ENCODE assay signal across 14 cellular contexts in genomic region chr3:150461399-150461798, GRCh38. TPM values are rescaled to one million over a fixed set of nuclear protein-coding genes. Genes with fewer than 3 reads are reported as not detected.
A peak's percentile ranks its signal among the peaks of the same experiment; 100 is the strongest.
DNase-seq lines count a peak whose midpoint lies in the region; ATAC-seq, FAIRE-seq and TF ChIP-seq lines count a peak whose summit lies in the region.
"Had no signal": no experiment of that assay in that cellular context is flagged by ENCODE, and none has a peak within 500 bp of the region (broad histone marks: within the 10 kb centered on the region; RNA-seq: fewer than 3 reads in every experiment).

No MANE protein-coding gene starts in this region.

- intact Hi-C loops in HepG2 (cut with micrococcal nuclease; ENCODE audit: unreplicated experiment), result no loop called here

- H4K20me1 ChIP-seq in SK-N-SH (ENCODE audit: insufficient read depth), result no peaks in the 10 kb centered on the region
- no peaks in the 10 kb centered on the region for H4K20me1 ChIP-seq in HepG2 (ENCODE audit: insufficient read depth, low read length)
- no peaks in the 10 kb centered on the region for H4K20me1 ChIP-seq in neural progenitor cell (ENCODE audit: low read depth)
- H4K20me1 ChIP-seq: BLaER1 had no signal

- H3K27me3 Mint-ChIP-seq in neural progenitor cell (ENCODE audit: insufficient read depth, low read depth), result no peaks in the 10 kb centered on the region
- H3K27me3 Mint-ChIP-seq: CD4-positive, CD25-positive, alpha-beta regulatory T cell; IgD-negative memory B cell had no signal

- H3K4me2 ChIP-seq in SK-N-SH, result no peak overlapping the region
- no peak overlapping the region for H3K4me2 ChIP-seq in HepG2 (ENCODE audit: low read depth, low read length)
- no peak overlapping the region for H3K4me2 ChIP-seq in neural progenitor cell
- H3K4me2 ChIP-seq: BLaER1 had no signal

- H3K9ac ChIP-seq in SK-N-SH, result no peak overlapping the region
- no peak overlapping the region for H3K9ac ChIP-seq in HepG2 (ENCODE audit: insufficient read depth, low read depth, low read length)
- no peak overlapping the region for H3K9ac ChIP-seq in neural progenitor cell
- H3K9ac ChIP-seq: BLaER1 had no signal

- no peaks in the 10 kb centered on the region for H3K4me1 Mint-ChIP-seq in neural progenitor cell

- POLR2A ChIA-PET in SK-N-SH (lab: Yijun Ruan, JAX) (no interaction called here), HepG2 (lab: Yijun Ruan, JAX) (no interaction called here)

- H3K36me3 Mint-ChIP-seq in neural progenitor cell, result peaks cover 20% of the 10 kb centered on the region

- H3K9me3 Mint-ChIP-seq in neural progenitor cell, result no peaks in the 10 kb centered on the region
- H3K9me3 Mint-ChIP-seq: CD4-positive, CD25-positive, alpha-beta regulatory T cell; H9; IgD-negative memory B cell had no signal

- CTCF ChIA-PET in SK-N-SH (lab: Yijun Ruan, JAX) (interaction anchor here (0.9 kb wide), 1 partner anchor 8 kb away, joined by 3 read pairs; no protein-coding TSS in a partner anchor), HepG2 (lab: Yijun Ruan, JAX; ENCODE audit: low intra/inter-chr PET ratio, low total read pairs) (no interaction called here)

- no peak for FAIRE-seq in HepG2 (lab: Jason Lieb, UNC)

- TF ChIP-seq CTCF in SK-N-SH (IDR thresholded peaks at IDR 0.05) (no peak), HepG2 (CRISPR knock-in tag; IDR thresholded peaks at IDR 0.05) (no peak), neural progenitor cell (IDR thresholded peaks at IDR 0.05) (no peak), GM20000 (IDR thresholded peaks at IDR 0.05; ENCODE audit: extremely low read depth, missing control alignments) (no peak)

- H3K27ac Mint-ChIP-seq in neural progenitor cell, result peak overlapping the region; percentile 15
- H3K27ac Mint-ChIP-seq: CD4-positive, CD25-positive, alpha-beta regulatory T cell had no signal

- BruUV-seq in HepG2 (replicated peaks; lab: Mats Ljungman, UMichigan), result TSS peak; percentile 19

- DNase-seq in SK-N-SH (no peak), HepG2 (ENCODE audit: low spot score) (no peak), neural progenitor cell (ENCODE audit: low spot score) (no peak), GM20000 (ENCODE audit: low spot score) (no peak), cerebellum (ENCODE audit: low spot score) (no peak)
- DNase-seq: CD4-positive, CD25-positive, alpha-beta regulatory T cell; DMS 273 treated with DMSO at 0.1 percent for 48 hours; GOT3; H9 had no signal

- H3K27me3 ChIP-seq in SK-N-SH (ENCODE audit: insufficient read depth), result no peaks in the 10 kb centered on the region
- no peaks in the 10 kb centered on the region for H3K27me3 ChIP-seq in HepG2 (ENCODE audit: control insufficient read depth in 1 of 2, insufficient read depth in 2 of 2, low read length in 2 of 2)
- H3K27me3 ChIP-seq in neural progenitor cell, result no peaks in the 10 kb centered on the region
- H3K27me3 ChIP-seq: BLaER1 had no signal

- in situ Hi-C loops in HepG2 (cut with HindIII; ENCODE audit: extremely low pct_ligation_motif_present, low pct_unique_long_range_greater_than_20kb), result no loop called here

- H3K4me3 Mint-ChIP-seq in neural progenitor cell, result no peak overlapping the region
- H3K4me3 Mint-ChIP-seq: CD4-positive, CD25-positive, alpha-beta regulatory T cell; H9; IgD-negative memory B cell had no signal

- H2AFZ ChIP-seq in SK-N-SH (ENCODE audit: low read depth) (no peak overlapping the region), HepG2 (ENCODE audit: low read length) (no peak overlapping the region), neural progenitor cell (replicated peaks) (no peak overlapping the region)

- no peaks in the 10 kb centered on the region for H3K4me1 ChIP-seq in SK-N-SH (ENCODE audit: control insufficient read depth in 1 of 2, insufficient read depth in 2 of 2, low read depth in 1 of 2, low read length in 1 of 2)
- no peaks in the 10 kb centered on the region for H3K4me1 ChIP-seq in HepG2 (ENCODE audit: insufficient read depth, low read length)
- H3K4me1 ChIP-seq in neural progenitor cell, result no peaks in the 10 kb centered on the region
- H3K4me1 ChIP-seq: BLaER1 had no signal

- H3K36me3 ChIP-seq in SK-N-SH (replicated peaks in 1 of 2; ENCODE audit: control insufficient read depth in 1 of 2, insufficient read depth in 2 of 2, low read length in 1 of 2) (peaks cover 31 to 53% of the 10 kb centered on the region in 2 experiments), HepG2 (replicated peaks in 1 of 2; ENCODE audit: control insufficient read depth in 1 of 2, insufficient read depth in 2 of 2, low read length in 2 of 2) (peaks cover 4 to 30% of the 10 kb centered on the region in 2 experiments), neural progenitor cell (peaks cover 5% of the 10 kb centered on the region)

- H3K4me3 ChIP-seq in SK-N-SH (ENCODE audit: low read depth in 2 of 2, low read length in 1 of 2) (no peak overlapping the region), HepG2 (replicated peaks in 1 of 3; ENCODE audit: insufficient read depth in 1 of 3, low read depth in 2 of 3, low read length in 3 of 3) (no peak overlapping the region), neural progenitor cell (no peak overlapping the region)
- H3K4me3 ChIP-seq: BLaER1 had no signal

- H3K9me3 ChIP-seq in SK-N-SH (no peaks in the 10 kb centered on the region), HepG2 (ENCODE audit: low read length) (no peaks in the 10 kb centered on the region), neural progenitor cell (ENCODE audit: low read depth) (no peaks in the 10 kb centered on the region)
- H3K9me3 ChIP-seq: BLaER1 had no signal

- H3F3A ChIP-seq in SK-N-SH (replicated peaks; ENCODE audit: insufficient read depth) (peaks cover 15% of the 10 kb centered on the region), neural progenitor cell (ENCODE audit: low read depth) (peaks cover 4% of the 10 kb centered on the region)

- no peak overlapping the region for H3K27ac ChIP-seq in SK-N-SH (ENCODE audit: low read depth in 2 of 2, low read length in 1 of 2)
- H3K27ac ChIP-seq in HepG2 (ENCODE audit: extremely low read length, insufficient read depth, low read length), result no peak overlapping the region
- H3K27ac ChIP-seq in neural progenitor cell, result no peak overlapping the region
- H3K27ac ChIP-seq: 22Rv1, BLaER1 had no signal

- no peak for TF ChIP-seq EP300 in SK-N-SH (IDR thresholded peaks at IDR 0.05; ENCODE audit: borderline replicate concordance in 1 of 2, low read depth in 1 of 2, low read length in 1 of 2)
- TF ChIP-seq EP300 in HepG2 (IDR thresholded peaks at IDR 0.05; ENCODE audit: low read depth in 2 of 2, low read length in 2 of 2), result no peak
- no peak for TF ChIP-seq EP300 in HepG2 (CRISPR knock-in tag; IDR thresholded peaks at IDR 0.05; ENCODE audit: borderline replicate concordance)

- H3K9me2 ChIP-seq in SK-N-SH, result no peaks in the 10 kb centered on the region

- TF ChIP-seq RAD21 in SK-N-SH (IDR thresholded peaks at IDR 0.05; ENCODE audit: low read length), result no peak
- TF ChIP-seq RAD21 in HepG2 (CRISPR knock-in tag; IDR thresholded peaks at IDR 0.05), result no peak

- peaks cover 20% of the 10 kb centered on the region for H3K79me2 ChIP-seq in SK-N-SH (ENCODE audit: insufficient read depth)
- no peaks in the 10 kb centered on the region for H3K79me2 ChIP-seq in HepG2 (ENCODE audit: insufficient read depth, low read length)
- H3K79me2 ChIP-seq in neural progenitor cell (ENCODE audit: low read depth), result no peaks in the 10 kb centered on the region

- TF ChIP-seq POLR2A in HepG2 (IDR thresholded peaks at IDR 0.05; ENCODE audit: insufficient read depth in 1 of 2, low read depth in 2 of 2, low read length in 2 of 2), result no peak

- 87% methylated on average over 4 of the region's 4 CpGs for WGBS in SK-N-SH (ENCODE audit: low lambda C conversion rate)
- 88% methylated on average over 4 of the region's 4 CpGs for WGBS in HepG2 (ENCODE audit: low lambda C conversion rate)

- ATAC-seq in SK-N-SH treated with all-trans-retinoic acid at 6 μM for 48 hours, result no peak
- ATAC-seq in HepG2, result no peak
- ATAC-seq in GM18858 (IDR thresholded peaks at IDR 0.05; ENCODE audit: unreplicated experiment), result no peak

TF ChIP-seq in SK-N-SH, 30 proteins besides CTCF, POLR2A, EP300 and RAD21 (continues in another document):
- no peak for TF ChIP-seq CHD2 (IDR thresholded peaks at IDR 0.05; ENCODE audit: low read length, partially characterized antibody)
- TF ChIP-seq NRF1 (IDR thresholded peaks at IDR 0.05; ENCODE audit: low read depth, low read length), result no peak
- no peak for TF ChIP-seq RFX5 (IDR thresholded peaks at IDR 0.05; ENCODE audit: low read length)

TF ChIP-seq in HepG2, 621 proteins besides CTCF, POLR2A, EP300 and RAD21 (continues in another document):
- no peak for TF ChIP-seq SRSF1 (optimal IDR thresholded peaks at IDR 0.05; ENCODE audit: low read depth, low read length)
- no peak for TF ChIP-seq PTBP1 (IDR thresholded peaks at IDR 0.05; ENCODE audit: low read depth, low read length, poor library complexity, severe bottlenecking)
- TF ChIP-seq FOXO1 (CRISPR knock-in tag; IDR thresholded peaks at IDR 0.05), result no peak
- no peak for TF ChIP-seq KLF16 (CRISPR knock-in tag; IDR thresholded peaks at IDR 0.05)

RNA-seq across cellular contexts. Expression of gene TSC22D2, which starts 53.3 kb away (rescaled TPM):
- 4.4 and 4.8 TPM in 2 replicates for polyA plus RNA-seq in SK-N-SH (2012; rRNA removed)
- polyA plus RNA-seq in SK-N-SH (2012; cell fraction: cytosol; rRNA removed), result 7.3 and 7.9 TPM in 2 replicates
- polyA plus RNA-seq in SK-N-SH (2012; cell fraction: nucleus; rRNA removed), result 4.3 and 13.1 TPM in 2 replicates
- total RNA-seq in HepG2 (2016; rRNA removed; fragmentation: Illumina TruSeq; extraction: Trizol), result 8.2 and 11.5 TPM in 2 replicates
- total RNA-seq in HepG2 (2016; cell fraction: cytosol; rRNA removed; fragmentation: Illumina TruSeq; extraction: Trizol; ENCODE audit: low read depth), result 0.79 and 0.81 TPM in 2 replicates
- total RNA-seq in HepG2 (2016; cell fraction: insoluble cytoplasmic fraction; rRNA removed; fragmentation: Illumina TruSeq; extraction: Trizol), result 7.1 and 9.7 TPM in 2 replicates
- total RNA-seq in HepG2 (2016; cell fraction: membrane; rRNA removed; fragmentation: Illumina TruSeq; extraction: Trizol), result 3.6 TPM in 2 replicates
- 16.7 and 18.7 TPM in 2 replicates for total RNA-seq in HepG2 (2016; cell fraction: nucleus; rRNA removed; fragmentation: Illumina TruSeq; extraction: Trizol)
- polyA plus RNA-seq in HepG2 (2011; rRNA removed), result 4.6 and 5.5 TPM in 2 replicates
- polyA plus RNA-seq in HepG2 (2011; cell fraction: cytosol; rRNA removed), result 1.6 and 2.1 TPM in 2 replicates
- 4.8 and 5.0 TPM in 2 replicates for polyA plus RNA-seq in HepG2 (2011; cell fraction: nucleus; rRNA removed)
- 9.0 and 10.8 TPM in 2 replicates for polyA plus RNA-seq in HepG2 (2012)
- polyA plus RNA-seq in HepG2 (2016; cell fraction: cytosol; fragmentation: Illumina TruSeq; extraction: Trizol; ENCODE audit: low read depth), result 0.38 and 0.61 TPM in 2 replicates
- polyA plus RNA-seq in HepG2 (2016; cell fraction: insoluble cytoplasmic fraction; fragmentation: Illumina TruSeq; extraction: Trizol; ENCODE audit: low read depth), result 11.1 and 16.7 TPM in 2 replicates
- 2.5 and 3.1 TPM in 2 replicates for polyA plus RNA-seq in HepG2 (2016; cell fraction: membrane; fragmentation: Illumina TruSeq; extraction: Trizol; ENCODE audit: low read depth)
- polyA plus RNA-seq in HepG2 (2016; cell fraction: nucleus; fragmentation: Illumina TruSeq; extraction: Trizol; ENCODE audit: insufficient read depth, low read depth), result 24.7 and 29.1 TPM in 2 replicates
- 5.0 and 13.7 TPM in 2 replicates for polyA minus RNA-seq in HepG2 (2011; rRNA and poly(A)+ RNA removed; ENCODE audit: low replicate concordance)
- 10.4 and 11.1 TPM in 2 replicates for polyA minus RNA-seq in HepG2 (2011; cell fraction: cytosol; rRNA and poly(A)+ RNA removed)
- 44.8 and 57.3 TPM in 2 replicates for polyA minus RNA-seq in HepG2 (2011; cell fraction: nucleus; rRNA and poly(A)+ RNA removed)
- total RNA-seq in neural progenitor cell (ENCODE audit: low replicate concordance), result 15.4 and 18.7 TPM in 2 replicates
- total RNA-seq in cerebellum, result 39.0 TPM
